In the genomic region with DNA sequence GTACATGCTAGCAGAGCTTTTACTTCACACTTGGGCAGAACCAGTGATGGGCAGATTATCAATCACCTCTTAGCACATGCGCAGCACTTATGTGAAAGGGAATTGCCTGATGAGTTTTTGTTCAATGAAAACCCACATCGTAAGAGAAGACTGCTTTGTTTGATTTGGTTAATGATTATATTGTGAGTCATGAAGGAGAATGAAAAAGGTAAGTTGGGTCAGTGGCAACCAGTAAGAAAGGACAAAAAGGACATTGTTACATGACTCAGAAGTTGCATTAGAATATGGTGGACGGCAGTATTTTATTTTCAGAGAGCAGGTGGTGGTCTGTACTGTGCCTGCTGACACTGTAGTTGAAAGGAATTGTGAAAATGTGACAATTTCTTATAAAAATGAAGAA, we compare ENCODE assay signal across 15 cellular contexts.
A peak's percentile ranks its signal among the peaks of the same experiment; 100 is the strongest.
DNase-seq lines count a peak whose midpoint lies in the region; ATAC-seq and TF ChIP-seq lines count a peak whose summit lies in the region.
"Had no signal": no experiment of that assay in that cellular context is flagged by ENCODE, and none has a peak within 500 bp of the region (broad histone marks: within the 10 kb centered on the region; RNA-seq: fewer than 3 reads in every experiment).

No MANE protein-coding gene starts in this region.

- H3K9me3 Mint-ChIP-seq in memory B cell (peaks cover 3% of the 10 kb centered on the region), mesothelial cell of epicardium (peaks cover 5% of the 10 kb centered on the region)

- no peaks in the 10 kb centered on the region for H3K27me3 ChIP-seq in endocrine pancreas (ENCODE audit: control insufficient read depth, insufficient read depth, low read length)

- H3K36me3 Mint-ChIP-seq in memory B cell (peaks cover 22% of the 10 kb centered on the region), mesothelial cell of epicardium (peaks cover 5% of the 10 kb centered on the region)

- H3K9me3 ChIP-seq in endocrine pancreas (ENCODE audit: control insufficient read depth, low read length) = no peaks in the 10 kb centered on the region

- no peak overlapping the region for H3K4me3 Mint-ChIP-seq in memory B cell
- no peak overlapping the region for H3K4me3 Mint-ChIP-seq in mesothelial cell of epicardium
- H3K4me3 Mint-ChIP-seq: CD4-positive, alpha-beta T cell had no signal

- peaks cover 17% of the 10 kb centered on the region for H3K4me1 ChIP-seq in endocrine pancreas (ENCODE audit: control insufficient read depth, insufficient read depth, low read length)

- TF ChIP-seq CTCF in mesothelial cell of epicardium (IDR thresholded peaks at IDR 0.05; ENCODE audit: unreplicated experiment) = no peak

- peak overlapping the region; percentile 61 for H3K4me3 ChIP-seq in endocrine pancreas (ENCODE audit: control insufficient read depth, insufficient read depth, low read length)

- H3K27me3 Mint-ChIP-seq in memory B cell = no peaks in the 10 kb centered on the region
- H3K27me3 Mint-ChIP-seq in mesothelial cell of epicardium (ENCODE audit: low read depth) = no peaks in the 10 kb centered on the region
- H3K27me3 Mint-ChIP-seq: CD4-positive, alpha-beta T cell had no signal

- H3K4me1 Mint-ChIP-seq in memory B cell (peaks cover 3% of the 10 kb centered on the region), mesothelial cell of epicardium (no peaks in the 10 kb centered on the region)

- H3K27ac Mint-ChIP-seq in memory B cell = peak overlapping the region; percentile 67
- H3K27ac Mint-ChIP-seq in mesothelial cell of epicardium = no peak overlapping the region
- H3K27ac Mint-ChIP-seq: CD4-positive, alpha-beta T cell had no signal

- no peaks in the 10 kb centered on the region for H3K36me3 ChIP-seq in endocrine pancreas (ENCODE audit: control insufficient read depth, insufficient read depth, low read length)

- DNase-seq in COLO829 (ENCODE audit: low spot score) (peak; percentile 36), LoVo (ENCODE audit: low spot score) (peak; percentile 74), memory B cell (ENCODE audit: low spot score in 2 of 2) (no peak), mesothelial cell of epicardium (ENCODE audit: low spot score in 2 of 2, unreplicated experiment in 2 of 2) (no peak), NCI-H748 (lab: John Stamatoyannopoulos, UW; ENCODE audit: unreplicated experiment) (no peak)
- DNase-seq in activated T-cell treated with anti-CD3 and anti-CD28 coated beads, Interleukin-2, amount 50 U/mL, for 1 hour = no peak
- DNase-seq: CD4-positive, alpha-beta T cell; head of caudate nucleus; NCI-H1048; NCI-H2081 treated with DMSO at 0.1 percent for 48 hours; NCI-H526 treated with DMSO at 0.1 percent for 48 hours; stimulated activated CD4-positive, alpha-beta T cell treated with anti-CD3 and anti-CD28 coated beads, Interleukin-4, amount 100 ng/mL, for 1 hour; substantia nigra had no signal

- no peak for ATAC-seq in memory B cell (ENCODE audit: low read depth)
- ATAC-seq in HG03520 (IDR thresholded peaks at IDR 0.05; ENCODE audit: unreplicated experiment) = no peak

- no peak overlapping the region for H3K9ac ChIP-seq in endocrine pancreas (ENCODE audit: control insufficient read depth, insufficient read depth, low read length)

Comparison
In these comparisons a context has a peak if more than half of its experiments do, and no peak if none do; other contexts are left out.
1. DNase-seq: peak in COLO829 (single experiment) and LoVo (single experiment); none in memory B cell (0 of 2), mesothelial cell of epicardium (0 of 2), NCI-H748 (single experiment) and activated T-cell treated with anti-CD3 and anti-CD28 coated beads, Interleukin-2, amount 50 U/mL, for 1 hour (single experiment).